In the genomic region with DNA sequence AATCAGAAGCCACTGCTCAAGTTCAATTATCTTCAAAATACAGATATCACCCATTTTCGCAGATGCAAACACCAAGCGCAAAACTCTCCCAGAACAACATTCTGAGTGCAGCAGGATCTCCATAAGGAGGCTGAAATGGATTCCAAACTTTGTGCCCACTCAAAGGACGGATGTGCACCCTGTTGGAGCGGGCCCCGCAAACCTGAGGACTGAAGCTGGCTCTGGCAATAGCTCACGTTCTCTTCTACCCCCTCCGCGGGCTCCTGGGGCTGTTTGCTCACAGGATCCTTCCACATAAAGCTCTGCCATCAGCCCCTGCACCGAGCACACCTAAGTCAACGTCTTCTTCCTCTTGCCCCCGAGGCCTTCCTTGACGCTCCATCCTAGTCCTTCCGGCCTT, we compare ENCODE assay signal across 1 cellular context.
TF ChIP-seq lines count a peak whose summit lies in the region.

No MANE protein-coding gene starts in this region.

TF ChIP-seq in K562, 482 proteins besides CTCF, POLR2A, EP300 and RAD21:
- TF ChIP-seq, protein P1, sequence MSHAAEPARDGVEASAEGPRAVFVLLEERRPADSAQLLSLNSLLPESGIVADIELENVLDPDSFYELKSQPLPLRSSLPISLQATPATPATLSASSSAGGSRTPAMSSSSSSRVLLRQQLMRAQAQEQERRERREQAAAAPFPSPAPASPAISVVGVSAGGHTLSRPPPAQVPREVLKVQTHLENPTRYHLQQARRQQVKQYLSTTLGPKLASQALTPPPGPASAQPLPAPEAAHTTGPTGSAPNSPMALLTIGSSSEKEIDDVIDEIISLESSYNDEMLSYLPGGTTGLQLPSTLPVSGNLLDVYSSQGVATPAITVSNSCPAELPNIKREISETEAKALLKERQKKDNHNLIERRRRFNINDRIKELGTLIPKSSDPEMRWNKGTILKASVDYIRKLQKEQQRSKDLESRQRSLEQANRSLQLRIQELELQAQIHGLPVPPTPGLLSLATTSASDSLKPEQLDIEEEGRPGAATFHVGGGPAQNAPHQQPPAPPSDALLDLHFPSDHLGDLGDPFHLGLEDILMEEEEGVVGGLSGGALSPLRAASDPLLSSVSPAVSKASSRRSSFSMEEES (CRISPR knock-in tag; IDR thresholded peaks at IDR 0.05) = no peak
- TF ChIP-seq DMBX1 (CRISPR knock-in tag; IDR thresholded peaks at IDR 0.05; ENCODE audit: borderline replicate concordance) (0 out of 2 replicates have a peak, but pooled peaks have one; percentile 53), NR3C1 (CRISPR knock-in tag; IDR thresholded peaks at IDR 0.05) (no peak)
- TF ChIP-seq, protein P2, sequence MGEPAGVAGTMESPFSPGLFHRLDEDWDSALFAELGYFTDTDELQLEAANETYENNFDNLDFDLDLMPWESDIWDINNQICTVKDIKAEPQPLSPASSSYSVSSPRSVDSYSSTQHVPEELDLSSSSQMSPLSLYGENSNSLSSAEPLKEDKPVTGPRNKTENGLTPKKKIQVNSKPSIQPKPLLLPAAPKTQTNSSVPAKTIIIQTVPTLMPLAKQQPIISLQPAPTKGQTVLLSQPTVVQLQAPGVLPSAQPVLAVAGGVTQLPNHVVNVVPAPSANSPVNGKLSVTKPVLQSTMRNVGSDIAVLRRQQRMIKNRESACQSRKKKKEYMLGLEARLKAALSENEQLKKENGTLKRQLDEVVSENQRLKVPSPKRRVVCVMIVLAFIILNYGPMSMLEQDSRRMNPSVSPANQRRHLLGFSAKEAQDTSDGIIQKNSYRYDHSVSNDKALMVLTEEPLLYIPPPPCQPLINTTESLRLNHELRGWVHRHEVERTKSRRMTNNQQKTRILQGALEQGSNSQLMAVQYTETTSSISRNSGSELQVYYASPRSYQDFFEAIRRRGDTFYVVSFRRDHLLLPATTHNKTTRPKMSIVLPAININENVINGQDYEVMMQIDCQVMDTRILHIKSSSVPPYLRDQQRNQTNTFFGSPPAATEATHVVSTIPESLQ (CRISPR knock-in tag; IDR thresholded peaks at IDR 0.05) = no peak
TF ChIP-seq in K562: peak in this region for 1.
